In genomic region chr14:34539407-34540180, GRCh38 we compare ENCODE assay signal across 8 cellular contexts. TPM values are rescaled to one million over a fixed set of nuclear protein-coding genes. Genes with fewer than 3 reads are reported as not detected.
DNase-seq lines count a peak whose midpoint lies in the region; ATAC-seq and TF ChIP-seq lines count a peak whose summit lies in the region.

EAPP (minus strand) TSS chr14:34539701; CDS start chr14:34539628, 73 bp downstream.

- peak; percentile 99 for DNase-seq in Ammon's horn (ENCODE audit: low spot score)
- DNase-seq in HK-2 (ENCODE audit: unreplicated experiment): peak; percentile 95
- DNase-seq in activated CD4-positive, alpha-beta memory T cell treated with anti-CD3 and anti-CD28 coated beads for 36 hours: peak; percentile 98
- DNase-seq in endodermal cell: peak; percentile 99
- DNase-seq in stimulated activated CD8-positive, alpha-beta memory T cell treated with anti-CD3 and anti-CD28 coated beads, Interleukin-4, amount 100 ng/mL, for 24 hours (ENCODE audit: low read depth): peak; percentile 91
- DNase-seq in GF-D8 (lab: John Stamatoyannopoulos, UW): no peak

- POLR2A ChIA-PET in activated CD4-positive, alpha-beta memory T cell treated with anti-CD3 and anti-CD28 coated beads for 36 hours (lab: Charles Lee): interaction anchor here (0.6 kb wide), 1 partner anchor 9 kb away, joined by 4 read pairs; no protein-coding TSS in a partner anchor

- H3K4me1 Mint-ChIP-seq in activated CD4-positive, alpha-beta memory T cell treated with anti-CD3 and anti-CD28 coated beads for 36 hours (ENCODE audit: low read depth): peaks cover 31% of the 10 kb centered on the region
- peaks cover 5% of the 10 kb centered on the region for H3K4me1 Mint-ChIP-seq in endodermal cell

- H3K9me3 ChIP-seq in endodermal cell (ENCODE audit: control insufficient read depth, low read length) (no peaks in the 10 kb centered on the region), mononuclear cell (ENCODE audit: low read depth, low read length) (no peaks in the 10 kb centered on the region)

- peak within 1 kb of the TSS; percentile 98 for H3K27ac Mint-ChIP-seq in activated CD4-positive, alpha-beta memory T cell treated with anti-CD3 and anti-CD28 coated beads for 36 hours
- H3K27ac Mint-ChIP-seq in endodermal cell: peak within 1 kb of the TSS; percentile 98

- H3K4me3 ChIP-seq in endodermal cell (ENCODE audit: low read length): peak within 1 kb of the TSS; percentile 100
- peak within 1 kb of the TSS; percentile 92 for H3K4me3 ChIP-seq in mononuclear cell (ENCODE audit: low read length)

- intact Hi-C loops in activated CD4-positive, alpha-beta memory T cell treated with anti-CD3 and anti-CD28 coated beads for 36 hours (cut with micrococcal nuclease): loop anchor here (5.0 to 10.0 kb wide), 4 partner anchors 77 to 865 kb away; partner anchors contain the start of genes NFKBIA and SPTSSA

- CTCF ChIA-PET in activated CD4-positive, alpha-beta memory T cell treated with anti-CD3 and anti-CD28 coated beads for 36 hours (lab: Charles Lee): no interaction called here

- ATAC-seq in GM19438 (IDR thresholded peaks at IDR 0.05; ENCODE audit: low read depth, unreplicated experiment): peak; percentile 100

- TF ChIP-seq CTCF in endodermal cell (conservative IDR thresholded peaks at IDR 0.05): no peak

- peaks cover 18% of the 10 kb centered on the region for H3K36me3 ChIP-seq in endodermal cell (ENCODE audit: control insufficient read depth, insufficient read depth, low read length)

- no peaks in the 10 kb centered on the region for H3K27me3 Mint-ChIP-seq in activated CD4-positive, alpha-beta memory T cell treated with anti-CD3 and anti-CD28 coated beads for 36 hours
- no peaks in the 10 kb centered on the region for H3K27me3 Mint-ChIP-seq in endodermal cell (ENCODE audit: insufficient read depth)

- H3K9me3 Mint-ChIP-seq in activated CD4-positive, alpha-beta memory T cell treated with anti-CD3 and anti-CD28 coated beads for 36 hours: no peaks in the 10 kb centered on the region
- H3K9me3 Mint-ChIP-seq in endodermal cell: no peaks in the 10 kb centered on the region

- WGBS in endodermal cell (ENCODE audit: insufficient coverage in 1 of 2, insufficient read length in 1 of 2), 2 experiments: 6 to 19% methylated on average over 21 to 59 of the region's 59 CpGs

- H3K4me1 ChIP-seq in endodermal cell (ENCODE audit: control insufficient read depth, insufficient read depth, low read length) (no peaks in the 10 kb centered on the region), mononuclear cell (ENCODE audit: insufficient read depth, low read length) (peaks cover 31% of the 10 kb centered on the region)

- H3K27ac ChIP-seq in endodermal cell (ENCODE audit: low read depth, low read length): peak within 1 kb of the TSS; percentile 94

- H3K27me3 ChIP-seq in endodermal cell (ENCODE audit: control insufficient read depth, insufficient read depth, low read length, poor library complexity, severe bottlenecking): no peaks in the 10 kb centered on the region
- H3K27me3 ChIP-seq in mononuclear cell (ENCODE audit: insufficient read depth, low read length): no peaks in the 10 kb centered on the region

- H3K9ac ChIP-seq in endodermal cell (ENCODE audit: extremely low read depth, low read length, poor library complexity, severe bottlenecking): peak within 1 kb of the TSS; percentile 99

- peak within 1 kb of the TSS; percentile 99 for H3K4me3 Mint-ChIP-seq in activated CD4-positive, alpha-beta memory T cell treated with anti-CD3 and anti-CD28 coated beads for 36 hours
- peak within 1 kb of the TSS; percentile 91 for H3K4me3 Mint-ChIP-seq in endodermal cell

- H3K36me3 Mint-ChIP-seq in activated CD4-positive, alpha-beta memory T cell treated with anti-CD3 and anti-CD28 coated beads for 36 hours: peaks cover 4% of the 10 kb centered on the region
- peaks cover 3% of the 10 kb centered on the region for H3K36me3 Mint-ChIP-seq in endodermal cell (ENCODE audit: low read depth)

RNA-seq across cellular contexts. Expression of gene EAPP, which starts in this region (rescaled TPM):
- 10 to 100 TPM; 37.5 to 40.2 TPM for total RNA-seq in activated CD4-positive, alpha-beta memory T cell treated with anti-CD3 and anti-CD28 coated beads for 36 hours
- total RNA-seq in endodermal cell: 10 to 100 TPM; 34.7 to 38.6 TPM
- 46.6 TPM for polyA plus RNA-seq in endodermal cell (2013, experiment 1 of 2)
- 42.3 TPM for polyA plus RNA-seq in endodermal cell (2013, experiment 2 of 2)
- total RNA-seq in mononuclear cell: 124 TPM
